Comparison of ENCODE assay signal across 8 cellular contexts in the genomic region with DNA sequence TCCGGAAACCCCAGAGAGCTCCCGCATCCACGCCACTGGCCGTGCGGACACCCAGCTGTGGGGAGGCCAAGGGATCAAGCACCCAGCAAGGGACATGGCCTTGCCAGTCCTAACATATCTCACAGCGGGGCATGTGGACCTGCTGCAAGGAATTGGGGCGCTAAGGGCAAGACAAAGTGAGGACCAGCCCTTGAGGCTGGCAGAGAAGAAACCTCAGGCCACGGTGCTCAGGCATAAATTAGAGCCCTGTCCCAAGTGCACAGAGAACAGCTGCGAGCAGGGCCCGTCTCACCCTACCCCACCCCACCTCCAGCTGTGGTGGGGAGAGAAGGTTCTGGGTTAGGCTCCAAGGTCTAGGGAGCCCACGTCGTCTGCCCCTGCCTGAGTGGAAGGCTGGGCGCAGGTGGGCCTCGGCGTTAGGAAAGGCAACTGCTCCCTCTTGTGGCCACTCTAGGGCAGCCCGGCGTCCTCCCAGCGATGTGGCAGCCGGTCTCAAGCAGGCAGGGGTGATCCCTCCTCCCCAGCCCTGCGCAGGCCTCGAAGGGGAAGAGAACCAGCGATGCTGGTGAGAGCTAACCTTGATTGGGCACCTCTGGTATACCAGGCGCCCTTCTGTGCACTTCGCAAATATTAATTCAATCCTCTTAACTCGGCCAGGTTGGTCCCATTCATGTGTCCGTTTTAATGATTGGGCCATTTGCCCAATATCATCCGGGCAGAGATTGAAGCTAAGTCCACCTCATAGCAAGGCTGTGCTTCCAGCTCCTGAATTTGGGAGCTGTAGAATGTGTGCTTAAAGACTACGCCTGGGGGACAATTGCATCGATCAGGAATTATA.
DNase-seq lines count a peak whose midpoint lies in the region; ATAC-seq and TF ChIP-seq lines count a peak whose summit lies in the region.

No MANE protein-coding gene starts in this region.

- H3K9me3 Mint-ChIP-seq in endothelial cell (ENCODE audit: unreplicated experiment), result no peaks in the 10 kb centered on the region

- ATAC-seq in HG03442 (IDR thresholded peaks at IDR 0.05; ENCODE audit: unreplicated experiment), result peak; percentile 63
- no peak for ATAC-seq in GM18505 (IDR thresholded peaks at IDR 0.05; ENCODE audit: unreplicated experiment)

- H3K36me3 Mint-ChIP-seq in endothelial cell (ENCODE audit: low read depth, unreplicated experiment), result no peaks in the 10 kb centered on the region

- H3K4me3 Mint-ChIP-seq in endothelial cell (ENCODE audit: unreplicated experiment), result no peak overlapping the region

- peaks cover 5% of the 10 kb centered on the region for H3K27me3 Mint-ChIP-seq in endothelial cell (ENCODE audit: unreplicated experiment)

- TF ChIP-seq CTCF in GM10266 (IDR thresholded peaks at IDR 0.05; ENCODE audit: control insufficient read depth, insufficient read depth, low read depth, missing control alignments), result peak; percentile 93
- peak; percentile 83 for TF ChIP-seq CTCF in endothelial cell (IDR thresholded peaks at IDR 0.05; ENCODE audit: unreplicated experiment)

- H3K4me1 Mint-ChIP-seq in endothelial cell (ENCODE audit: unreplicated experiment), result peaks cover 2% of the 10 kb centered on the region

- no peak overlapping the region for H3K27ac Mint-ChIP-seq in endothelial cell (ENCODE audit: unreplicated experiment)

- no peak for TF ChIP-seq POLR2A in GM18505 (IDR thresholded peaks at IDR 0.05; ENCODE audit: borderline replicate concordance, extremely low read depth, insufficient read depth, insufficient read length)

- DNase-seq in GM10266 (ENCODE audit: extremely low spot score) (peak; percentile 78), NOMO-1 treated with dmso at 0.1 percent for 144 hours (lab: John Stamatoyannopoulos, UW; ENCODE audit: unreplicated experiment) (peak; percentile 12), endothelial cell (ENCODE audit: low spot score) (peak; percentile 85), mucosa of gallbladder (ENCODE audit: low spot score) (peak; percentile 77)
- peak; percentile 46 to 67 (median 57) for DNase-seq in activated CD8-positive, alpha-beta memory T cell treated with anti-CD3 and anti-CD28 coated beads for 48 hours (ENCODE audit: low read depth in 2 of 3, low spot score in 2 of 3)
- DNase-seq in stimulated activated CD8-positive, alpha-beta memory T cell treated with anti-CD3 and anti-CD28 coated beads, Interleukin-7, amount 100 ng/mL, for 1 hour (ENCODE audit: low read depth in 2 of 2), result peak; percentile 33 to 52

Comparison
In these comparisons a context has a peak if more than half of its experiments do, and no peak if none do; other contexts are left out.
1. DNase-seq: peak in every context shown above with its lines; median percentile 85 in endothelial cell; 78 in GM10266; 77 in mucosa of gallbladder; 57 in activated CD8-positive, alpha-beta memory T cell treated with anti-CD3 and anti-CD28 coated beads for 48 hours; 42 in stimulated activated CD8-positive, alpha-beta memory T cell treated with anti-CD3 and anti-CD28 coated beads, Interleukin-7, amount 100 ng/mL, for 1 hour; 12 in NOMO-1 treated with dmso at 0.1 percent for 144 hours.